ENCODE assay signal across 15 cellular contexts in the genomic region with DNA sequence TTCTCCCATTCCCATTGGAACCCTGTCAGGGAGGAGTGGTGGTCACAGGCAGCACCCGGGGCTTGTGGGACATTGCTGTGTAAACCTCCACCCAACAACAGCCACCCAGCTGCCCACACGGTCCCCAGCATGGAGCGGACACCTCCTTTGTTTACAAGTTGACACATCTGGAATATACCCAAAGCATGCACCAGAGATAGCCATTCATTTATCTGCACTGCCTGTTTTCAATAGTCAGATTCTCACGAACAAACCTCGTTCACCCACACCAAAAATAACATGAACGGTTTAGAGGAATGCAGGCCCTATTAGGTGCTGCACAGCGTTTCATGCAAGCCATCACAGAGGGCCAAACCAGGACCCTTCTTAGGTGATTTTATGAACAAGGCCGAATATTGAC.
"Had no signal": no experiment of that assay in that cellular context is flagged by ENCODE, and none has a peak within 500 bp of the region (broad histone marks: within the 10 kb centered on the region; RNA-seq: fewer than 3 reads in every experiment).

No MANE protein-coding gene starts in this region.

- H3K4me2 ChIP-seq: hepatocyte had no signal

- H3K4me1 ChIP-seq: transverse colon, uterus had no signal

- H3K36me3 ChIP-seq: esophagus squamous epithelium, suprapubic skin, transverse colon, uterus had no signal

- DNase-seq: activated B cell treated with CpG ODN at 0.5 μM for 24 hours; activated CD4-positive, alpha-beta memory T cell treated with anti-CD3 and anti-CD28 coated beads for 36 hours; activated CD4-positive, alpha-beta T cell treated with anti-CD3 and anti-CD28 coated beads for 4 hours; activated gamma-delta T cell treated with Interleukin-2 at 50 U/mL for 16 hours; activated T-cell treated with anti-CD3 and anti-CD28 coated beads for 4 hours; effector CD8-positive, alpha-beta T cell; esophagus squamous epithelium; midbrain; retina; stimulated activated CD4-positive, alpha-beta T cell treated with anti-CD3 and anti-CD28 coated beads, Interleukin-2, amount 100 ng/mL, for 24 hours; T-cell; transverse colon; uterus had no signal

- H2AFZ ChIP-seq: hepatocyte had no signal

- H3K79me2 ChIP-seq: hepatocyte had no signal

- ATAC-seq: T-cell had no signal

- H3K27ac ChIP-seq: esophagus squamous epithelium, hepatocyte, transverse colon, uterus had no signal

- H3K4me3 ChIP-seq: esophagus squamous epithelium, hepatocyte, suprapubic skin, transverse colon, uterus had no signal

- H3K9me3 ChIP-seq: esophagus squamous epithelium, suprapubic skin, transverse colon, uterus had no signal
